32 cellular contexts compared by ENCODE assay signal in genomic region chr20:1477896-1478490, GRCh38. TPM values are rescaled to one million over a fixed set of nuclear protein-coding genes. Genes with fewer than 3 reads are reported as not detected.
DNase-seq lines count a peak whose midpoint lies in the region; ATAC-seq, FAIRE-seq and TF ChIP-seq lines count a peak whose summit lies in the region.
"Had no signal": no experiment of that assay in that cellular context is flagged by ENCODE, and none has a peak within 500 bp of the region (broad histone marks: within the 10 kb centered on the region; RNA-seq: fewer than 3 reads in every experiment).

No MANE protein-coding gene starts in this region.

- H3K27me3 Mint-ChIP-seq in MCF 10A (ENCODE audit: insufficient read depth, unreplicated experiment) (no peaks in the 10 kb centered on the region), astrocyte (ENCODE audit: low read depth, unreplicated experiment) (peaks cover 2% of the 10 kb centered on the region)

- H3K36me3 Mint-ChIP-seq in MCF 10A (ENCODE audit: insufficient read depth, unreplicated experiment) (peaks cover 8% of the 10 kb centered on the region), astrocyte (ENCODE audit: low read depth, unreplicated experiment) (peaks cover 2% of the 10 kb centered on the region)
- H3K36me3 Mint-ChIP-seq: CD8-positive, alpha-beta memory T cell; stimulated activated naive B cell treated with anti-CD40 and anti-IgM and Interleukin-4, amounts not matched to agents 10 μg/mL and 1 μg/mL and 100 μg/mL, for 72 hours had no signal

- H3K9me3 Mint-ChIP-seq in MCF 10A (ENCODE audit: unreplicated experiment), result no peaks in the 10 kb centered on the region
- H3K9me3 Mint-ChIP-seq in astrocyte (ENCODE audit: unreplicated experiment), result peaks cover 2% of the 10 kb centered on the region
- H3K9me3 Mint-ChIP-seq: activated B cell treated with CpG ODN at 0.5 μM for 24 hours; CD8-positive, alpha-beta memory T cell; H9; T-helper 1 cell treated with Interleukin-12 subunit alpha and Interleukin-12 subunit beta and Interleukin-4 antibody, amounts not matched to agents 30 μg/mL and 1 μg/mL, for 36 hours had no signal

- DNase-seq in MCF 10A (ENCODE audit: unreplicated experiment) (peak; percentile 53), breast epithelium (ENCODE audit: low spot score in 2 of 2) (no peak), astrocyte (ENCODE audit: low read depth) (no peak), keratinocyte (ENCODE audit: low read depth, low spot score) (peak; percentile 88), LoVo (ENCODE audit: low spot score) (no peak), DMS153 treated with DMSO at 0.1 percent for 48 hours (lab: John Stamatoyannopoulos, UW; ENCODE audit: unreplicated experiment) (no peak), coronary artery (ENCODE audit: low spot score) (no peak)
- DNase-seq: activated B cell treated with CpG ODN at 0.5 μM for 24 hours; activated CD4-positive, alpha-beta T cell treated with anti-CD3 and anti-CD28 coated beads, Interleukin-2, amount 50 U/mL, for 4 hours; activated naive CD4-positive, alpha-beta T cell; body of pancreas; CD8-positive, alpha-beta memory T cell; cerebellar nuclear complex; DMS 273 treated with DMSO at 0.1 percent for 48 hours; H9; left lung; mesenchymal stem cell; NCI-H146; pancreas; stimulated activated naive B cell treated with anti-CD40 and anti-IgM and Interleukin-4, amounts not matched to agents 10 μg/mL and 1 μg/mL and 100 μg/mL, for 72 hours; substantia nigra; upper lobe of right lung had no signal

- H3K9me3 ChIP-seq in breast epithelium (no peaks in the 10 kb centered on the region), astrocyte (ENCODE audit: insufficient read depth, low read depth, low read length) (no peaks in the 10 kb centered on the region), keratinocyte (ENCODE audit: control insufficient read depth, low read depth, low read length) (no peaks in the 10 kb centered on the region)
- H3K9me3 ChIP-seq: body of pancreas, left lung, pancreas, upper lobe of right lung had no signal

- H3K27ac ChIP-seq in breast epithelium (no peak overlapping the region), astrocyte (ENCODE audit: low read depth, low read length) (no peak overlapping the region), keratinocyte (ENCODE audit: control insufficient read depth, insufficient read depth, low read length) (peak overlapping the region; percentile 96), coronary artery (no peak overlapping the region)
- H3K27ac ChIP-seq: body of pancreas, left lung, pancreas, SK-N-MC, upper lobe of right lung had no signal

- H3K27ac Mint-ChIP-seq in MCF 10A (ENCODE audit: low read depth, unreplicated experiment) (peak overlapping the region; percentile 85), astrocyte (ENCODE audit: unreplicated experiment) (peak overlapping the region; percentile 2)
- H3K27ac Mint-ChIP-seq: activated B cell treated with CpG ODN at 0.5 μM for 24 hours; CD8-positive, alpha-beta memory T cell; H9; stimulated activated naive B cell treated with anti-CD40 and anti-IgM and Interleukin-4, amounts not matched to agents 10 μg/mL and 1 μg/mL and 100 μg/mL, for 72 hours; T-helper 1 cell treated with Interleukin-12 subunit alpha and Interleukin-12 subunit beta and Interleukin-4 antibody, amounts not matched to agents 30 μg/mL and 1 μg/mL, for 36 hours had no signal

- H3K4me1 ChIP-seq in breast epithelium (no peaks in the 10 kb centered on the region), astrocyte (ENCODE audit: insufficient read depth, low read length) (peaks cover 9% of the 10 kb centered on the region), keratinocyte (ENCODE audit: control insufficient read depth, extremely low read depth, insufficient read depth, low read length) (peaks cover 35% of the 10 kb centered on the region)
- H3K4me1 ChIP-seq: body of pancreas, pancreas, upper lobe of right lung had no signal

- POLR2A ChIA-PET in MCF 10A (lab: Yijun Ruan, JAX), result interaction anchor here (0.6 to 8.6 kb wide), 13 partner anchors 9 to 155 kb away, joined by 3 to 122 read pairs (median 6); partner anchors contain the start of genes NSFL1C, SDCBP2 and SIRPB2

- H3K4me3 Mint-ChIP-seq in MCF 10A (ENCODE audit: unreplicated experiment), result peak overlapping the region; percentile 63
- no peak overlapping the region for H3K4me3 Mint-ChIP-seq in astrocyte (ENCODE audit: unreplicated experiment)
- H3K4me3 Mint-ChIP-seq: activated B cell treated with CpG ODN at 0.5 μM for 24 hours; CD8-positive, alpha-beta memory T cell; H9; stimulated activated naive B cell treated with anti-CD40 and anti-IgM and Interleukin-4, amounts not matched to agents 10 μg/mL and 1 μg/mL and 100 μg/mL, for 72 hours; T-helper 1 cell treated with Interleukin-12 subunit alpha and Interleukin-12 subunit beta and Interleukin-4 antibody, amounts not matched to agents 30 μg/mL and 1 μg/mL, for 36 hours had no signal

- H3K4me3 ChIP-seq in breast epithelium (no peak overlapping the region), astrocyte (ENCODE audit: insufficient read depth, low read depth, low read length) (no peak overlapping the region), keratinocyte (ENCODE audit: control insufficient read depth in 2 of 3, extremely low read depth in 1 of 3, insufficient read depth in 2 of 3, low read depth in 1 of 3, low read length in 3 of 3) (peak overlapping the region; percentile 45 to 56 (median 53)), coronary artery (no peak overlapping the region)
- H3K4me3 ChIP-seq: body of pancreas, left lung, pancreas, SK-N-MC, upper lobe of right lung had no signal

- FAIRE-seq in astrocyte (lab: Jason Lieb, UNC) (no peak), keratinocyte (lab: Jason Lieb, UNC) (no peak)
- FAIRE-seq: A204.1, GM12891, islet of Langerhans, pancreas had no signal

- H3K4me1 Mint-ChIP-seq in MCF 10A (ENCODE audit: insufficient read depth, unreplicated experiment), result peaks cover 35% of the 10 kb centered on the region
- H3K4me1 Mint-ChIP-seq in astrocyte (ENCODE audit: low read depth, unreplicated experiment), result peaks cover 20% of the 10 kb centered on the region
- H3K4me1 Mint-ChIP-seq: CD8-positive, alpha-beta memory T cell; H9 had no signal

- H3K4me2 ChIP-seq in astrocyte (ENCODE audit: low read length), result peak overlapping the region; percentile 35
- peak overlapping the region; percentile 88 for H3K4me2 ChIP-seq in keratinocyte (ENCODE audit: control insufficient read depth, extremely low read depth, insufficient read depth, low read depth, low read length)

- H3K9me1 ChIP-seq in keratinocyte (ENCODE audit: control insufficient read depth, extremely low read depth, insufficient read depth, low read length), result no peaks in the 10 kb centered on the region

- H2AFZ ChIP-seq in astrocyte (ENCODE audit: low read depth, low read length), result no peak overlapping the region
- H2AFZ ChIP-seq in keratinocyte (ENCODE audit: control insufficient read depth, low read length), result no peak overlapping the region

- H3K9ac ChIP-seq in astrocyte (ENCODE audit: low read length) (no peak overlapping the region), keratinocyte (ENCODE audit: control insufficient read depth, extremely low read depth, insufficient read depth, low read length) (peak overlapping the region; percentile 75)

- CTCF ChIA-PET in MCF 10A (lab: Yijun Ruan, JAX), result interaction anchor here (0.6 to 25.4 kb wide), 9 partner anchors 7 to 256 kb away, joined by 3 to 615 read pairs (median 5); partner anchors contain the start of gene NSFL1C

- H4K20me1 ChIP-seq in astrocyte (ENCODE audit: insufficient read depth, low read length), result no peaks in the 10 kb centered on the region
- H4K20me1 ChIP-seq in keratinocyte (ENCODE audit: control insufficient read depth, extremely low read depth, insufficient read depth, low read length), result no peaks in the 10 kb centered on the region

- TF ChIP-seq POLR2A in breast epithelium (IDR thresholded peaks at IDR 0.05), result no peak

- H3K36me3 ChIP-seq in breast epithelium (no peaks in the 10 kb centered on the region), astrocyte (ENCODE audit: insufficient read depth, low read length) (no peaks in the 10 kb centered on the region), keratinocyte (ENCODE audit: control insufficient read depth in 2 of 2, extremely low read depth in 1 of 2, insufficient read depth in 2 of 2, low read length in 2 of 2) (no peaks in the 10 kb centered on the region)
- H3K36me3 ChIP-seq: pancreas, upper lobe of right lung had no signal

- intact Hi-C loops in MCF 10A (cut with micrococcal nuclease), result loop anchor here (10.0 kb wide), 1 partner anchor 627 kb away; the partner anchor contains the start of gene STK35
- intact Hi-C loops in breast epithelium (cut with DNase I; ENCODE audit: low total_unique reads), result no loop called here

- ATAC-seq in HG02763 (IDR thresholded peaks at IDR 0.05; ENCODE audit: unreplicated experiment), result no peak
- ATAC-seq: body of pancreas; stimulated activated naive B cell treated with anti-CD40 and anti-IgM and Interleukin-4, amounts not matched to agents 10 μg/mL and 1 μg/mL and 100 μg/mL, for 72 hours had no signal

- H3K79me2 ChIP-seq in astrocyte (ENCODE audit: insufficient read depth, low read length), result no peaks in the 10 kb centered on the region
- H3K79me2 ChIP-seq in keratinocyte (ENCODE audit: control insufficient read depth, insufficient read depth, low read length), result peaks cover 2% of the 10 kb centered on the region

- TF ChIP-seq CTCF in MCF 10A (IDR thresholded peaks at IDR 0.05; ENCODE audit: unreplicated experiment) (no peak), breast epithelium (IDR thresholded peaks at IDR 0.05) (no peak), astrocyte (IDR thresholded peaks at IDR 0.05; ENCODE audit: insufficient read depth, low read depth, low read length) (no peak), keratinocyte (optimal IDR thresholded peaks at IDR 0.05 in 1 of 3, IDR thresholded peaks at IDR 0.05 in 1 of 3, conservative IDR thresholded peaks at IDR 0.05 in 1 of 3; ENCODE audit: extremely low read depth in 1 of 3, insufficient read depth in 2 of 3, low read length in 3 of 3) (no peak), coronary artery (IDR thresholded peaks at IDR 0.05) (no peak)

- H3K27me3 ChIP-seq in breast epithelium (no peaks in the 10 kb centered on the region), astrocyte (ENCODE audit: insufficient read depth, low read length) (no peaks in the 10 kb centered on the region), keratinocyte (ENCODE audit: control insufficient read depth, extremely low read depth, insufficient read depth, low read length) (no peaks in the 10 kb centered on the region)
- H3K27me3 ChIP-seq: body of pancreas, left lung, upper lobe of right lung had no signal

- BruUV-seq in MCF 10A (replicated peaks; lab: Mats Ljungman, UMichigan), result TSS peak; percentile 81

- dilution Hi-C loops in keratinocyte (cut with MboI; ENCODE audit: extremely low pct_ligation_motif_present, low sequenced_read_pairs), result no loop called here

RNA-seq across cellular contexts. Expression of gene NSFL1C, which starts 11.3 kb away (rescaled TPM):
- 63.3 and 76.1 TPM in 2 replicates for total RNA-seq in MCF 10A (2022)
- total RNA-seq in breast epithelium, result 10 to 100 TPM; 36.7 to 67.5 (median 49.5) TPM
- total RNA-seq in astrocyte, result 78.3 and 96.0 TPM in 2 replicates
- 23.9 to 45.4 TPM (median 38.8 TPM) in 3 replicates for polyA plus RNA-seq in keratinocyte
- 197 TPM for polyA plus RNA-seq in keratinocyte (2011; ENCODE audit: low read depth)
- polyA plus RNA-seq in keratinocyte (2011; cell fraction: cytosol; rRNA removed), result 39.1 and 51.0 TPM in 2 replicates
- 58.2 and 59.0 TPM in 2 replicates for polyA plus RNA-seq in keratinocyte (2011; cell fraction: nucleus; rRNA removed)
- polyA plus RNA-seq in keratinocyte (2012; ENCODE audit: low replicate concordance), result 99.1 and 116 TPM in 2 replicates
- 19.8 to 28.9 TPM (median 20.8 TPM) in 3 replicates for polyA minus RNA-seq in keratinocyte
- 11.1 TPM for polyA minus RNA-seq in keratinocyte (2011; cell fraction: cytosol; rRNA and poly(A)+ RNA removed)
- 19.9 and 28.5 TPM in 2 replicates for polyA minus RNA-seq in keratinocyte (2011; cell fraction: nucleus; rRNA and poly(A)+ RNA removed)

RNA-seq across cellular contexts. Expression of gene SIRPB2, which starts 13.2 kb away (rescaled TPM):
- total RNA-seq in MCF 10A (2022) (1.3 and 1.8 TPM in 2 replicates), breast epithelium (10 to 100 TPM in 1 of 3 donors, 1 to 10 TPM in 2; 2.9 to 30.9 (median 4.3) TPM), astrocyte (not detected in 2 replicates)
- polyA plus RNA-seq in keratinocyte, result 1.1 to 2.1 TPM (median 1.6 TPM) in 3 replicates
- polyA plus RNA-seq in keratinocyte (2011; ENCODE audit: low read depth), result 0.51 TPM
- 0.79 and 1.2 TPM in 2 replicates for polyA plus RNA-seq in keratinocyte (2011; cell fraction: cytosol; rRNA removed)
- 2.2 and 3.4 TPM in 2 replicates for polyA plus RNA-seq in keratinocyte (2011; cell fraction: nucleus; rRNA removed)
- 0.77 and 1.7 TPM in 2 replicates for polyA plus RNA-seq in keratinocyte (2012; ENCODE audit: low replicate concordance)
- 0.66 to 3.1 TPM (median 1.3 TPM) in 3 replicates for polyA minus RNA-seq in keratinocyte
- polyA minus RNA-seq in keratinocyte (2011; cell fraction: cytosol; rRNA and poly(A)+ RNA removed), result not detected
- 1.3 and 1.8 TPM in 2 replicates for polyA minus RNA-seq in keratinocyte (2011; cell fraction: nucleus; rRNA and poly(A)+ RNA removed)
- total RNA-seq: activated B cell treated with CpG ODN at 0.5 μM for 24 hours; CD8-positive, alpha-beta memory T cell; H9; LHCN-M2; NCI-H460; renal cortical epithelial cell had no signal
- polyA plus RNA-seq: CD8-positive, alpha-beta memory T cell; neural cell had no signal

Comparison
In these comparisons a context has a peak if more than half of its experiments do, and no peak if none do; other contexts are left out.
1. DNase-seq: peak in MCF 10A (single experiment) and keratinocyte (single experiment); none in breast epithelium (0 of 2), astrocyte (single experiment), LoVo (single experiment), DMS153 treated with DMSO at 0.1 percent for 48 hours (single experiment) and coronary artery (single experiment).
2. H3K4me3 ChIP-seq: peak in keratinocyte (3 of 3); none in breast epithelium (0 of 3), astrocyte (single experiment) and coronary artery (single experiment).